ENCODE assay signal across 3 cellular contexts in the genomic region with DNA sequence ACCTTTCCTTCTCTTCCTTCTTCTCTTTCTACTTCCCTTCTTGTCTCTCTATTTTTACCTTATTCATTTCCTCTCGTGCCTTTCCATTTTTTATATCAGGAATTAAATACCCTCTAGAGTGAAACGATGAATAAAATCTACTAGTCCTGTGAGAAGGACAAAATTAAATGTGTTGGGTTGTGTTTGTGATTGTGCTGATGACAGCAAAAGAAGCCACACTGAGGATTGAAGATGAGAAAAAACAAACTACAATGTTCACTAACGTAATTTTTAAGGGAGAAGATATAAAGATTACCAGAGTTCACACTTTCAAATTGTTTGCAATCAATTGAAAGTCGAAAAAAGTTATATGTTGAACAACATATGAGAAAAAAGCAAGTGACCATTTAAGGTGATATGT.
"Had no signal": no experiment of that assay in that cellular context is flagged by ENCODE, and none has a peak within 500 bp of the region (broad histone marks: within the 10 kb centered on the region; RNA-seq: fewer than 3 reads in every experiment).

No MANE protein-coding gene starts in this region.

- ATAC-seq: GM12878 had no signal

- H3K4me3 ChIP-seq: GM12878 had no signal

- DNase-seq: GDM1, GF-D8 had no signal
